Comparison of ENCODE assay signal across 9 cellular contexts in genomic region chr19:32614916-32615315, GRCh38.
"Had no signal": no experiment of that assay in that cellular context is flagged by ENCODE, and none has a peak within 500 bp of the region (broad histone marks: within the 10 kb centered on the region; RNA-seq: fewer than 3 reads in every experiment).

No MANE protein-coding gene starts in this region.

- H2AFZ ChIP-seq: GM23248 had no signal

- H3K9me3 Mint-ChIP-seq: HFFc6 had no signal

- H3K9me3 ChIP-seq: HAP-1 had no signal

- DNase-seq: GM23248, GOT3, H7, HFFc6, IMR-90 had no signal

- H3K27ac ChIP-seq: GM23248, HL-60 had no signal

- H3K9ac ChIP-seq: GM23248 had no signal

- FAIRE-seq: K562 had no signal

- ATAC-seq: HCT116, K562 had no signal

- H3K27ac Mint-ChIP-seq: HFFc6 had no signal

- H3K4me1 ChIP-seq: HAP-1 had no signal

- H3K4me3 ChIP-seq: GM23248, HAP-1, K562 had no signal

- H3K4me3 Mint-ChIP-seq: HFFc6 had no signal
